ENCODE assay signal across 8 cellular contexts in the genomic region with DNA sequence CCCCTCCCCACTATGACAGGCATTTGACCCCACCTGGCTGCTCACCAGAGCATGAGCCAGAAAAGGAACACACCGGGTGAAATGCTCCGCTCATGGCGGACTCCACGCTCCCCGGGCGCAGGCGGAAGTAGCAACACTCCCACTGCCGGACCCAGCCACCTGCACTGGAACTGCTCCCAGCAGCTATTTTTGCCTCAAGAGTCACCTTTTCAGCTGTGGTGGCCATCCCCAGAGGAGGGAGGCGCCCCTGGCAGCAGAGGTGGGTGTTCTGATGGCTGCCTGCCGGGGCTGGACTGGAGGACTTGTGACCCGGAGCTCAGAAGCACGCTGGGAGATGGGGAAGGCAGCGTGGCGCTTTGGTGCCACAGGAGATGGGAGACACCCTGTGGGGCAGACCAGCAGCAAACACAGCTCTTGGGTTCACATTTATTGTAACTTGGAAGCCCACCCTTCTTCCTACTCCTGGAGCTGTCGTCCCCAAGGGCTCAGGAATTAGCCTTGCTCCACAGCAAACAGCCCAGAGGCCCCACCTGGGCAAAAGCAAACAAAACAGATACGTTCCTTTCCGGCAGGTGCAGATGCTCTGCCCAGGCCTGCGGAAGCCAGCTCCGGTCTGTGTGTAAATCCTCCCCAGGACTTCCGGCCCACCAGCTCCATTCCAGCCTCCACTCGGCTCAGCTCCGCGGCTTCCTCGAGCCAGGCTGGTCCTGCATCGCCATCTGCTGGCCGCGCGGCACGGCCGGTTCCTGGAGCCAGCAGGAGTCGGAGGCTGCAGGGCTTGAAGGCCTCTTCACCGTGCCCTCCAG.
DNase-seq lines count a peak whose midpoint lies in the region; ATAC-seq lines count a peak whose summit lies in the region.

No MANE protein-coding gene starts in this region.

- peak; percentile 86 for DNase-seq in DMS53 treated with DMSO at 0.1 percent for 48 hours (lab: John Stamatoyannopoulos, UW; ENCODE audit: unreplicated experiment)
- peak; percentile 65 for DNase-seq in NCI-H446 treated with DMSO at 0.1 percent for 48 hours (lab: John Stamatoyannopoulos, UW)
- DNase-seq in activated CD4-positive, alpha-beta T cell treated with anti-CD3 and anti-CD28 coated beads for 1 hour, result peak; percentile 88
- peak; percentile 94 for DNase-seq in cerebellar cortex (ENCODE audit: low spot score)
- peak; percentile 93 for DNase-seq in kidney tubule cell (ENCODE audit: low spot score)
- DNase-seq in stimulated activated CD4-positive, alpha-beta T cell treated with anti-CD3 and anti-CD28 coated beads, Interleukin-15, amount 100 ng/mL, for 24 hours, result peak; percentile 93

- ATAC-seq in HG03135 (IDR thresholded peaks at IDR 0.05; ENCODE audit: unreplicated experiment), result peak; percentile 33
- ATAC-seq in GM21825 (IDR thresholded peaks at IDR 0.05; ENCODE audit: unreplicated experiment), result no peak
